Comparison of ENCODE assay signal across 2 cellular contexts in the genomic region with DNA sequence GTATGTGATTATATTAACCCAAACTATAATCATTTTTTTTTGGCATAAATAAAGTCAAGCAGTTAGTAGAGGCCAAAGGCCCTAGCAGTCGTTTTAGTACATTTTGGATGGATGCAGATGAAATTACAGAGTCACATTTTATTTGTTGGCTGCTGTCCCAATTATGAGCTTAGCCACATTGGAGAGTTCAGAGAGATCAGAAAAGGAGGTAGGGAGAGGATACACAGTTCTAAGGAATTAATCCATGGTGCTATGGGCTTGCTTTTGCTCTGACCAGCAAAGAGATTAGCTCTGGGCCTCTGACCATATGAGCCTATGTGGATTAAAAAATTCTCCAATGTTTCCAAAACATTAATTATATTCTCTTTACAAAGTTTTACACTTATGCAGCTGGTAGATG.
TF ChIP-seq lines count a peak whose summit lies in the region.

No MANE protein-coding gene starts in this region.

TF ChIP-seq in liver, 16 proteins besides CTCF, POLR2A, EP300 and RAD21 (continued from another document):
- TF ChIP-seq REST (IDR thresholded peaks at IDR 0.05): no peak
- no peak for TF ChIP-seq NR2F2 (IDR thresholded peaks at IDR 0.05)
- no peak for TF ChIP-seq GABPA (IDR thresholded peaks at IDR 0.05 in 1 of 2, conservative IDR thresholded peaks at IDR 0.05 in 1 of 2)
- no peak for TF ChIP-seq YY1 (IDR thresholded peaks at IDR 0.05)
- no peak for TF ChIP-seq ZBTB33 (IDR thresholded peaks at IDR 0.05)
- no peak for TF ChIP-seq FOXA2 (IDR thresholded peaks at IDR 0.05)
- TF ChIP-seq FOXA1 (IDR thresholded peaks at IDR 0.05): no peak
- TF ChIP-seq HNF4G (IDR thresholded peaks at IDR 0.05): no peak

TF ChIP-seq in HepG2, 621 proteins besides CTCF, POLR2A, EP300 and RAD21 (continued from another document):
- TF ChIP-seq HIC2 (CRISPR knock-in tag; IDR thresholded peaks at IDR 0.05; ENCODE audit: low read depth) (no peak), ZNF33B (CRISPR knock-in tag; IDR thresholded peaks at IDR 0.05) (no peak), FOXA1 (IDR thresholded peaks at IDR 0.05) (no peak), FOXA1 (CRISPR knock-in tag; IDR thresholded peaks at IDR 0.05) (no peak), GLI4 (CRISPR knock-in tag; IDR thresholded peaks at IDR 0.05; ENCODE audit: borderline replicate concordance) (no peak), ZNF616 (CRISPR knock-in tag; IDR thresholded peaks at IDR 0.05; ENCODE audit: low read depth) (no peak), CAMTA2 (CRISPR knock-in tag; IDR thresholded peaks at IDR 0.05; ENCODE audit: borderline replicate concordance) (no peak)
- TF ChIP-seq, protein P1, sequence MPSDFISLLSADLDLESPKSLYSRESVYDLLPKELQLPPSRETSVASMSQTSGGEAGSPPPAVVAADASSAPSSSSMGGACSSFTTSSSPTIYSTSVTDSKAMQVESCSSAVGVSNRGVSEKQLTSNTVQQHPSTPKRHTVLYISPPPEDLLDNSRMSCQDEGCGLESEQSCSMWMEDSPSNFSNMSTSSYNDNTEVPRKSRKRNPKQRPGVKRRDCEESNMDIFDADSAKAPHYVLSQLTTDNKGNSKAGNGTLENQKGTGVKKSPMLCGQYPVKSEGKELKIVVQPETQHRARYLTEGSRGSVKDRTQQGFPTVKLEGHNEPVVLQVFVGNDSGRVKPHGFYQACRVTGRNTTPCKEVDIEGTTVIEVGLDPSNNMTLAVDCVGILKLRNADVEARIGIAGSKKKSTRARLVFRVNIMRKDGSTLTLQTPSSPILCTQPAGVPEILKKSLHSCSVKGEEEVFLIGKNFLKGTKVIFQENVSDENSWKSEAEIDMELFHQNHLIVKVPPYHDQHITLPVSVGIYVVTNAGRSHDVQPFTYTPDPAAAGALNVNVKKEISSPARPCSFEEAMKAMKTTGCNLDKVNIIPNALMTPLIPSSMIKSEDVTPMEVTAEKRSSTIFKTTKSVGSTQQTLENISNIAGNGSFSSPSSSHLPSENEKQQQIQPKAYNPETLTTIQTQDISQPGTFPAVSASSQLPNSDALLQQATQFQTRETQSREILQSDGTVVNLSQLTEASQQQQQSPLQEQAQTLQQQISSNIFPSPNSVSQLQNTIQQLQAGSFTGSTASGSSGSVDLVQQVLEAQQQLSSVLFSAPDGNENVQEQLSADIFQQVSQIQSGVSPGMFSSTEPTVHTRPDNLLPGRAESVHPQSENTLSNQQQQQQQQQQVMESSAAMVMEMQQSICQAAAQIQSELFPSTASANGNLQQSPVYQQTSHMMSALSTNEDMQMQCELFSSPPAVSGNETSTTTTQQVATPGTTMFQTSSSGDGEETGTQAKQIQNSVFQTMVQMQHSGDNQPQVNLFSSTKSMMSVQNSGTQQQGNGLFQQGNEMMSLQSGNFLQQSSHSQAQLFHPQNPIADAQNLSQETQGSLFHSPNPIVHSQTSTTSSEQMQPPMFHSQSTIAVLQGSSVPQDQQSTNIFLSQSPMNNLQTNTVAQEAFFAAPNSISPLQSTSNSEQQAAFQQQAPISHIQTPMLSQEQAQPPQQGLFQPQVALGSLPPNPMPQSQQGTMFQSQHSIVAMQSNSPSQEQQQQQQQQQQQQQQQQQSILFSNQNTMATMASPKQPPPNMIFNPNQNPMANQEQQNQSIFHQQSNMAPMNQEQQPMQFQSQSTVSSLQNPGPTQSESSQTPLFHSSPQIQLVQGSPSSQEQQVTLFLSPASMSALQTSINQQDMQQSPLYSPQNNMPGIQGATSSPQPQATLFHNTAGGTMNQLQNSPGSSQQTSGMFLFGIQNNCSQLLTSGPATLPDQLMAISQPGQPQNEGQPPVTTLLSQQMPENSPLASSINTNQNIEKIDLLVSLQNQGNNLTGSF (CRISPR knock-in tag; IDR thresholded peaks at IDR 0.05): no peak
- TF ChIP-seq, protein P2, sequence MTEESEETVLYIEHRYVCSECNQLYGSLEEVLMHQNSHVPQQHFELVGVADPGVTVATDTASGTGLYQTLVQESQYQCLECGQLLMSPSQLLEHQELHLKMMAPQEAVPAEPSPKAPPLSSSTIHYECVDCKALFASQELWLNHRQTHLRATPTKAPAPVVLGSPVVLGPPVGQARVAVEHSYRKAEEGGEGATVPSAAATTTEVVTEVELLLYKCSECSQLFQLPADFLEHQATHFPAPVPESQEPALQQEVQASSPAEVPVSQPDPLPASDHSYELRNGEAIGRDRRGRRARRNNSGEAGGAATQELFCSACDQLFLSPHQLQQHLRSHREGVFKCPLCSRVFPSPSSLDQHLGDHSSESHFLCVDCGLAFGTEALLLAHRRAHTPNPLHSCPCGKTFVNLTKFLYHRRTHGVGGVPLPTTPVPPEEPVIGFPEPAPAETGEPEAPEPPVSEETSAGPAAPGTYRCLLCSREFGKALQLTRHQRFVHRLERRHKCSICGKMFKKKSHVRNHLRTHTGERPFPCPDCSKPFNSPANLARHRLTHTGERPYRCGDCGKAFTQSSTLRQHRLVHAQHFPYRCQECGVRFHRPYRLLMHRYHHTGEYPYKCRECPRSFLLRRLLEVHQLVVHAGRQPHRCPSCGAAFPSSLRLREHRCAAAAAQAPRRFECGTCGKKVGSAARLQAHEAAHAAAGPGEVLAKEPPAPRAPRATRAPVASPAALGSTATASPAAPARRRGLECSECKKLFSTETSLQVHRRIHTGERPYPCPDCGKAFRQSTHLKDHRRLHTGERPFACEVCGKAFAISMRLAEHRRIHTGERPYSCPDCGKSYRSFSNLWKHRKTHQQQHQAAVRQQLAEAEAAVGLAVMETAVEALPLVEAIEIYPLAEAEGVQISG (CRISPR knock-in tag; IDR thresholded peaks at IDR 0.05): no peak
